Comparison of ENCODE assay signal across 22 cellular contexts in the genomic region with DNA sequence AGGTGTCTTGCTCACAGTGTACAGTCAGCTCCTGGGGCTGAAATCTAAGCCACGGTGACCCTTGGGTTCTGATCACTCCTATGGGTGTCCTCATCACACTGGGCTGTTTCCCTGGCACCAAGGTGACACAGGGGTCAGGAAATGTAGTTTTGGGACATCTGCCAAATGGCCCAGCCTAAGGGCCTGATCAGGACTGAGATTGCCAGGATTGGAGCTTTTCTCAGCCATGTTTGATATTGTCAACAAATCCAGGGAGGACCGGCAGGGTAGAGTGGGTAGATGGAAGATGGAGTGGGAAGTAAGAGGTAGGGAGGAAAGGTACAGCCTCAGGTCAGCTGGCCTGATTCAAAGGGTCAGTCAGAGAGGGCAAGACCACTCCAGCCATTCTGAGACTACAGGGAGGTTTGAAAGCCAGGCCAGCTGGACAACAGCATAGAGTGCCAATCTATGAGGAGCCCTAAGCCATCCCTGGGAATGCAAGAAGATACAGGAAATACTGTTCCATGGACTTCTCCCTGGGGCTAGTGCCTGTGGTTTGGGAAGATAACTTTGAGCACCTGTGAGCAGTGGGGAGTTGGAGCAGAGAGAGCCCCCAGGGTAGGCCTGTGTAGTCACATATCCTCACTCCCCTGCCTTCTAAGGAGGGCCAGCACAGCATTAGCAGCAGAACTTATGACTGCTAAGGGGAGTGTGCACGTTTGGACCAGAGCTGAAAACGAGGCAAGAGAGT.
"Had no signal": no experiment of that assay in that cellular context is flagged by ENCODE, and none has a peak within 500 bp of the region (broad histone marks: within the 10 kb centered on the region; RNA-seq: fewer than 3 reads in every experiment).

No MANE protein-coding gene starts in this region.

- H3K27me3 ChIP-seq: gastrocnemius medialis, neutrophil, pancreas, right lobe of liver, thyroid gland had no signal

- ATAC-seq: activated naive CD8-positive, alpha-beta T cell treated with anti-CD3 and anti-CD28 coated beads, Interleukin-2, amount 50 U/mL, for 24 hours; activated T-cell treated with anti-CD3 and anti-CD28 coated beads, Interleukin-2, amount 50 U/mL, for 72 hours; pancreas; psoas muscle; right lobe of liver had no signal

- H3K4me1 ChIP-seq: pancreas, psoas muscle, right lobe of liver had no signal

- H3K9me3 ChIP-seq: esophagus squamous epithelium, gastrocnemius medialis, neutrophil, pancreas, psoas muscle, right lobe of liver, thyroid gland had no signal

- H3K4me3 ChIP-seq: esophagus squamous epithelium, gastrocnemius medialis, pancreas, psoas muscle, right lobe of liver, skin epidermis, thyroid gland had no signal

- H3K9me3 Mint-ChIP-seq: activated B cell treated with CpG ODN at 0.5 μM for 24 hours; activated naive CD8-positive, alpha-beta T cell treated with anti-CD3 and anti-CD28 coated beads, Interleukin-2, amount 50 U/mL, for 24 hours; activated T-cell treated with anti-CD3 and anti-CD28 coated beads, Interleukin-2, amount 50 U/mL, for 72 hours; stimulated activated naive CD8-positive, alpha-beta T cell treated with anti-CD3 and anti-CD28 coated beads, Interleukin-15, Interleukin-2, amounts not matched to agents 100 ng/mL and 50 ng/mL, for 24 hours; T-helper 1 cell treated with Interleukin-12 subunit alpha and Interleukin-12 subunit beta and Interleukin-4 antibody, amounts not matched to agents 30 μg/mL and 1 μg/mL, for 36 hours had no signal

- H3K36me3 ChIP-seq: esophagus squamous epithelium, gastrocnemius medialis, neutrophil, pancreas, right lobe of liver, thyroid gland had no signal

- H3K4me1 Mint-ChIP-seq: activated B cell treated with CpG ODN at 0.5 μM for 24 hours; activated naive CD8-positive, alpha-beta T cell treated with anti-CD3 and anti-CD28 coated beads, Interleukin-2, amount 50 U/mL, for 24 hours had no signal

- H3K27ac Mint-ChIP-seq: activated B cell treated with CpG ODN at 0.5 μM for 24 hours; activated naive CD8-positive, alpha-beta T cell treated with anti-CD3 and anti-CD28 coated beads, Interleukin-2, amount 50 U/mL, for 24 hours; activated T-cell treated with anti-CD3 and anti-CD28 coated beads, Interleukin-2, amount 50 U/mL, for 72 hours; nephron; stimulated activated naive CD8-positive, alpha-beta T cell treated with anti-CD3 and anti-CD28 coated beads, Interleukin-15, Interleukin-2, amounts not matched to agents 100 ng/mL and 50 ng/mL, for 24 hours; T-helper 1 cell treated with Interleukin-12 subunit alpha and Interleukin-12 subunit beta and Interleukin-4 antibody, amounts not matched to agents 30 μg/mL and 1 μg/mL, for 36 hours had no signal

- H3K4me3 Mint-ChIP-seq: activated B cell treated with CpG ODN at 0.5 μM for 24 hours; activated naive CD8-positive, alpha-beta T cell treated with anti-CD3 and anti-CD28 coated beads, Interleukin-2, amount 50 U/mL, for 24 hours; activated T-cell treated with anti-CD3 and anti-CD28 coated beads, Interleukin-2, amount 50 U/mL, for 72 hours; nephron; stimulated activated naive CD8-positive, alpha-beta T cell treated with anti-CD3 and anti-CD28 coated beads, Interleukin-15, Interleukin-2, amounts not matched to agents 100 ng/mL and 50 ng/mL, for 24 hours; T-helper 1 cell treated with Interleukin-12 subunit alpha and Interleukin-12 subunit beta and Interleukin-4 antibody, amounts not matched to agents 30 μg/mL and 1 μg/mL, for 36 hours had no signal

- H3K27ac ChIP-seq: esophagus squamous epithelium, gastrocnemius medialis, neutrophil, pancreas, psoas muscle, right lobe of liver, skin epidermis had no signal

- DNase-seq: activated B cell treated with CpG ODN at 0.5 μM for 24 hours; activated CD4-positive, alpha-beta T cell treated with anti-CD3 and anti-CD28 coated beads for 4 hours; activated CD4-positive, alpha-beta T cell treated with anti-CD3 and anti-CD28 coated beads, Interleukin-2, amount 50 U/mL, for 48 hours; activated effector memory CD4-positive, alpha-beta T cell treated with Interleukin-2 at 50 U/mL for 16 hours; activated naive CD4-positive, alpha-beta T cell treated with anti-CD3 and anti-CD28 coated beads, Interleukin-2, amount 50 U/mL, for 16 hours; activated naive CD8-positive, alpha-beta T cell treated with anti-CD3 and anti-CD28 coated beads, Interleukin-2, amount 50 U/mL, for 24 hours; activated T-cell treated with anti-CD3 and anti-CD28 coated beads, Interleukin-2, amount 50 U/mL, for 72 hours; effector memory CD4-positive, alpha-beta T cell; esophagus squamous epithelium; gastrocnemius medialis; hypothalamus; pancreas; psoas muscle; right lobe of liver; stimulated activated CD4-positive, alpha-beta T cell treated with anti-CD3 and anti-CD28 coated beads, Interleukin-1b, Interleukin-23, amount 100 ng/mL, for 48 hours; substantia nigra had no signal
